ENCODE assay signal across 19 cellular contexts in the genomic region with DNA sequence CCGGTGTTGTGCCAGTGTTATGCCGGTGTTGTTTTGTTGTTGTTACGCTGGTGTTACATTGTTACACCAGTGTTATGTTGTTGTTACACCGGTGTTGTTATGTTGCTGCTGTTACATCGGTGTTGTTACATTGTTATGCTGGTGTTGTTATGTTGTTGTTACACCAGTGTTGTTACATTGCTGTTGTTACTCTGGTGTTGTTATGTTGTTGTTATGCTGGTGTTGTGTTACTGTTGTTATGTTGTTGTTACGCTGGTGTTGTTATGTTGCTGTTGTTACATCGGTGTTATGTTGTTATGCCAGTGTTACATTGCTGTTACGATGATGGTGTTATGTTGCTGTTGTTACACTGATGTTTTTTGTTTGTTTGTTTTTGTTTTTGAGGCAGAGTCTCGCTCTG. TPM values are rescaled to one million over a fixed set of nuclear protein-coding genes. Genes with fewer than 3 reads are reported as not detected.
A peak's percentile ranks its signal among the peaks of the same experiment; 100 is the strongest.
DNase-seq lines count a peak whose midpoint lies in the region; ATAC-seq, FAIRE-seq and TF ChIP-seq lines count a peak whose summit lies in the region.
"Had no signal": no experiment of that assay in that cellular context is flagged by ENCODE, and none has a peak within 500 bp of the region (broad histone marks: within the 10 kb centered on the region; RNA-seq: fewer than 3 reads in every experiment).

No MANE protein-coding gene starts in this region.

- H2BK120ac ChIP-seq in mesenchymal stem cell (ENCODE audit: low read depth, low read length) = no peak overlapping the region

- no peak overlapping the region for H3K4me3 Mint-ChIP-seq in stimulated activated naive CD8-positive, alpha-beta T cell treated with anti-CD3 and anti-CD28 coated beads, Interleukin-15, Interleukin-2, amounts not matched to agents 100 ng/mL and 50 ng/mL, for 24 hours
- H3K4me3 Mint-ChIP-seq in astrocyte (ENCODE audit: unreplicated experiment) = no peak overlapping the region
- no peak overlapping the region for H3K4me3 Mint-ChIP-seq in activated CD8-positive, alpha-beta memory T cell treated with anti-CD3 and anti-CD28 coated beads, Interleukin-2, amount 10 ng/mL, durations not matched to agents 7 days and 5 days
- H3K4me3 Mint-ChIP-seq in mesothelial cell of epicardium = no peak overlapping the region

- peaks cover 5% of the 10 kb centered on the region for H3K4me1 Mint-ChIP-seq in stimulated activated naive CD8-positive, alpha-beta T cell treated with anti-CD3 and anti-CD28 coated beads, Interleukin-15, Interleukin-2, amounts not matched to agents 100 ng/mL and 50 ng/mL, for 24 hours (ENCODE audit: low read depth)
- H3K4me1 Mint-ChIP-seq in astrocyte (ENCODE audit: low read depth, unreplicated experiment) = peaks cover 8% of the 10 kb centered on the region
- no peaks in the 10 kb centered on the region for H3K4me1 Mint-ChIP-seq in activated CD8-positive, alpha-beta memory T cell treated with anti-CD3 and anti-CD28 coated beads, Interleukin-2, amount 10 ng/mL, durations not matched to agents 7 days and 5 days
- peaks cover 11% of the 10 kb centered on the region for H3K4me1 Mint-ChIP-seq in mesothelial cell of epicardium

- DNase-seq in stimulated activated naive CD8-positive, alpha-beta T cell treated with anti-CD3 and anti-CD28 coated beads, Interleukin-15, Interleukin-2, amounts not matched to agents 100 U/mL and 50 U/mL, for 24 hours = no peak
- DNase-seq in astrocyte (ENCODE audit: low read depth) = no peak
- no peak for DNase-seq in mesenchymal stem cell
- no peak for DNase-seq in activated CD8-positive, alpha-beta memory T cell treated with anti-CD3 and anti-CD28 coated beads, Interleukin-2, amount 10 ng/mL, durations not matched to agents 7 days and 5 days
- DNase-seq in glomerular visceral epithelial cell (ENCODE audit: extremely low spot score) = no peak
- DNase-seq in mesothelial cell of epicardium (ENCODE audit: low spot score in 2 of 2, unreplicated experiment in 2 of 2) = no peak
- DNase-seq: C1 segment of cervical spinal cord, IMR-90, Karpas-422, MG63, NCI-H1048, NCI-H1436, NCI-H1930, NCI-H226, NCI-H524 treated with DMSO at 0.1 percent for 48 hours, SHP77 had no signal

- H3K27ac ChIP-seq in astrocyte (ENCODE audit: low read depth, low read length) = no peak overlapping the region
- no peak overlapping the region for H3K27ac ChIP-seq in mesenchymal stem cell (ENCODE audit: low read length, poor library complexity, severe bottlenecking)
- H3K27ac ChIP-seq: SK-N-MC had no signal

- H2BK15ac ChIP-seq in mesenchymal stem cell (ENCODE audit: low read depth, poor library complexity, severe bottlenecking) = no peak overlapping the region

- H3K14ac ChIP-seq in mesenchymal stem cell (ENCODE audit: low read length in 2 of 2) = no peak overlapping the region

- H3K36me3 ChIP-seq in astrocyte (ENCODE audit: insufficient read depth, low read length) = no peaks in the 10 kb centered on the region
- peaks cover 27 to 45% of the 10 kb centered on the region in 2 experiments for H3K36me3 ChIP-seq in mesenchymal stem cell (ENCODE audit: control insufficient read depth in 1 of 2, insufficient read depth in 2 of 2, low read depth in 1 of 2, low read length in 2 of 2)
- H3K36me3 ChIP-seq: MG63 had no signal

- peak overlapping the region; percentile 7 for H3K27ac Mint-ChIP-seq in stimulated activated naive CD8-positive, alpha-beta T cell treated with anti-CD3 and anti-CD28 coated beads, Interleukin-15, Interleukin-2, amounts not matched to agents 100 ng/mL and 50 ng/mL, for 24 hours
- no peak overlapping the region for H3K27ac Mint-ChIP-seq in astrocyte (ENCODE audit: unreplicated experiment)
- no peak overlapping the region for H3K27ac Mint-ChIP-seq in activated CD8-positive, alpha-beta memory T cell treated with anti-CD3 and anti-CD28 coated beads, Interleukin-2, amount 10 ng/mL, durations not matched to agents 7 days and 5 days
- no peak overlapping the region for H3K27ac Mint-ChIP-seq in mesothelial cell of epicardium

- ATAC-seq in stimulated activated naive CD8-positive, alpha-beta T cell treated with anti-CD3 and anti-CD28 coated beads, Interleukin-15, Interleukin-2, amounts not matched to agents 100 U/mL and 50 U/mL, for 24 hours = no peak
- no peak for ATAC-seq in activated CD8-positive, alpha-beta memory T cell treated with anti-CD3 and anti-CD28 coated beads, Interleukin-2, amount 10 ng/mL, durations not matched to agents 7 days and 5 days

- H3K36me3 Mint-ChIP-seq in stimulated activated naive CD8-positive, alpha-beta T cell treated with anti-CD3 and anti-CD28 coated beads, Interleukin-15, Interleukin-2, amounts not matched to agents 100 ng/mL and 50 ng/mL, for 24 hours (ENCODE audit: low read depth) = peaks cover 18% of the 10 kb centered on the region
- H3K36me3 Mint-ChIP-seq in astrocyte (ENCODE audit: low read depth, unreplicated experiment) = peaks cover 6% of the 10 kb centered on the region
- H3K36me3 Mint-ChIP-seq in activated CD8-positive, alpha-beta memory T cell treated with anti-CD3 and anti-CD28 coated beads, Interleukin-2, amount 10 ng/mL, durations not matched to agents 7 days and 5 days = peaks cover 30% of the 10 kb centered on the region
- peaks cover 16% of the 10 kb centered on the region for H3K36me3 Mint-ChIP-seq in mesothelial cell of epicardium

- H3K27me3 Mint-ChIP-seq in stimulated activated naive CD8-positive, alpha-beta T cell treated with anti-CD3 and anti-CD28 coated beads, Interleukin-15, Interleukin-2, amounts not matched to agents 100 ng/mL and 50 ng/mL, for 24 hours = no peaks in the 10 kb centered on the region
- H3K27me3 Mint-ChIP-seq in astrocyte (ENCODE audit: low read depth, unreplicated experiment) (peaks cover 11% of the 10 kb centered on the region), mesothelial cell of epicardium (ENCODE audit: low read depth) (no peaks in the 10 kb centered on the region)
- H3K27me3 Mint-ChIP-seq in activated CD8-positive, alpha-beta memory T cell treated with anti-CD3 and anti-CD28 coated beads, Interleukin-2, amount 10 ng/mL, durations not matched to agents 7 days and 5 days = no peaks in the 10 kb centered on the region

- H4K20me1 ChIP-seq in astrocyte (ENCODE audit: insufficient read depth, low read length) = peaks cover 47% of the 10 kb centered on the region

- H3K9ac ChIP-seq in astrocyte (ENCODE audit: low read length) = no peak overlapping the region
- no peak overlapping the region for H3K9ac ChIP-seq in mesenchymal stem cell (ENCODE audit: low read length)

- no peak overlapping the region for H2AK5ac ChIP-seq in mesenchymal stem cell (ENCODE audit: low read length, severe bottlenecking)

- no peak overlapping the region for H3K4me3 ChIP-seq in astrocyte (ENCODE audit: insufficient read depth, low read depth, low read length)
- H3K4me3 ChIP-seq in mesenchymal stem cell (ENCODE audit: insufficient read depth in 1 of 2, low read depth in 1 of 2, low read length in 2 of 2) = no peak overlapping the region
- H3K4me3 ChIP-seq: MG63, SK-N-MC had no signal

- TF ChIP-seq CTCF in astrocyte (IDR thresholded peaks at IDR 0.05; ENCODE audit: insufficient read depth, low read depth, low read length) (no peak), mesothelial cell of epicardium (IDR thresholded peaks at IDR 0.05; ENCODE audit: unreplicated experiment) (no peak)

- H3K79me1 ChIP-seq in mesenchymal stem cell (replicated peaks; ENCODE audit: low read length, poor library complexity, severe bottlenecking) = peaks cover 21% of the 10 kb centered on the region

- no peak overlapping the region for H3K18ac ChIP-seq in mesenchymal stem cell (ENCODE audit: low read depth in 1 of 2, low read length in 2 of 2)

- H4K8ac ChIP-seq in mesenchymal stem cell (ENCODE audit: low read length) = no peak overlapping the region

- peaks cover 21% of the 10 kb centered on the region for H3K9me3 Mint-ChIP-seq in stimulated activated naive CD8-positive, alpha-beta T cell treated with anti-CD3 and anti-CD28 coated beads, Interleukin-15, Interleukin-2, amounts not matched to agents 100 ng/mL and 50 ng/mL, for 24 hours
- no peaks in the 10 kb centered on the region for H3K9me3 Mint-ChIP-seq in astrocyte (ENCODE audit: unreplicated experiment)
- H3K9me3 Mint-ChIP-seq in activated CD8-positive, alpha-beta memory T cell treated with anti-CD3 and anti-CD28 coated beads, Interleukin-2, amount 10 ng/mL, durations not matched to agents 7 days and 5 days (ENCODE audit: low read depth) = peaks cover 24% of the 10 kb centered on the region
- H3K9me3 Mint-ChIP-seq in mesothelial cell of epicardium = peaks cover 9% of the 10 kb centered on the region

- WGBS in mesenchymal stem cell = 99% methylated on average over 9 of the region's 9 CpGs

- H3K4ac ChIP-seq in mesenchymal stem cell (ENCODE audit: low read depth in 1 of 2, low read length in 2 of 2) = peak overlapping the region in 1 of 2 experiments; percentile 13

- H3K79me2 ChIP-seq in astrocyte (ENCODE audit: insufficient read depth, low read length) = peaks cover 39% of the 10 kb centered on the region

- no peak overlapping the region for H2AFZ ChIP-seq in astrocyte (ENCODE audit: low read depth, low read length)
- H2AFZ ChIP-seq in mesenchymal stem cell (ENCODE audit: low read depth, low read length) = no peak overlapping the region

- no peaks in the 10 kb centered on the region for H3K27me3 ChIP-seq in astrocyte (ENCODE audit: insufficient read depth, low read length)
- no peaks in the 10 kb centered on the region for H3K27me3 ChIP-seq in mesenchymal stem cell (ENCODE audit: control insufficient read depth in 1 of 2, insufficient read depth in 1 of 2, low read length in 2 of 2)
- H3K27me3 ChIP-seq: MG63 had no signal

- peak; percentile 76 for FAIRE-seq in astrocyte (lab: Jason Lieb, UNC)
- FAIRE-seq: G401.6 had no signal

- no peak overlapping the region for H2BK5ac ChIP-seq in mesenchymal stem cell (ENCODE audit: low read depth, low read length, poor library complexity, severe bottlenecking)

- H2BK12ac ChIP-seq in mesenchymal stem cell (ENCODE audit: low read length in 2 of 2) = no peak overlapping the region

- H3K4me1 ChIP-seq in astrocyte (ENCODE audit: insufficient read depth, low read length) (peaks cover 5% of the 10 kb centered on the region), mesenchymal stem cell (ENCODE audit: control insufficient read depth, insufficient read depth, low read depth, low read length) (peaks cover 7% of the 10 kb centered on the region)

- H3K4me2 ChIP-seq in astrocyte (ENCODE audit: low read length) (no peak overlapping the region), mesenchymal stem cell (ENCODE audit: low read length, poor library complexity, severe bottlenecking) (no peak overlapping the region)

- H3K9me3 ChIP-seq in astrocyte (ENCODE audit: insufficient read depth, low read depth, low read length) (peaks cover 8% of the 10 kb centered on the region), mesenchymal stem cell (ENCODE audit: control insufficient read depth, low read length) (no peaks in the 10 kb centered on the region)
- H3K9me3 ChIP-seq: MG63 had no signal

- peak overlapping the region; percentile 41 for H4K91ac ChIP-seq in mesenchymal stem cell (ENCODE audit: low read length)

- CTCF ChIA-PET in activated CD8-positive, alpha-beta memory T cell treated with anti-CD3 and anti-CD28 coated beads, Interleukin-2, amount 10 ng/mL, durations not matched to agents 7 days and 5 days (lab: Charles Lee) = no interaction called here

- H3K23ac ChIP-seq in mesenchymal stem cell (ENCODE audit: low read length in 2 of 2) = no peak overlapping the region

RNA-seq across cellular contexts. Expression of gene H6PD, which starts 24.1 kb away (rescaled TPM):
- 13.9 and 18.9 TPM in 2 replicates for total RNA-seq in astrocyte
- polyA plus RNA-seq in mesenchymal stem cell (2013, experiment 1 of 2) = 30.1 TPM
- polyA plus RNA-seq in mesenchymal stem cell (2013, experiment 2 of 2) = 29.4 TPM
- total RNA-seq in activated CD8-positive, alpha-beta memory T cell treated with anti-CD3 and anti-CD28 coated beads, Interleukin-2, amount 10 ng/mL, durations not matched to agents 7 days and 5 days = 10 to 100 TPM; 13.2 to 13.5 TPM
- total RNA-seq in mesothelial cell of epicardium = 71.2 to 74.6 TPM (median 73.1 TPM) in 3 replicates

RNA-seq across cellular contexts. Expression of gene SPSB1, which starts 34.1 kb away (rescaled TPM):
- 53.5 and 56.7 TPM in 2 replicates for total RNA-seq in astrocyte
- 34.8 TPM for polyA plus RNA-seq in mesenchymal stem cell (2013, experiment 1 of 2)
- polyA plus RNA-seq in mesenchymal stem cell (2013, experiment 2 of 2) = 35.0 TPM
- 1 to 10 TPM; 8.2 to 9.0 TPM for total RNA-seq in activated CD8-positive, alpha-beta memory T cell treated with anti-CD3 and anti-CD28 coated beads, Interleukin-2, amount 10 ng/mL, durations not matched to agents 7 days and 5 days
- total RNA-seq in mesothelial cell of epicardium = 22.0 to 24.8 TPM (median 23.9 TPM) in 3 replicates
